ENCODE assay signal across 7 cellular contexts in the genomic region with DNA sequence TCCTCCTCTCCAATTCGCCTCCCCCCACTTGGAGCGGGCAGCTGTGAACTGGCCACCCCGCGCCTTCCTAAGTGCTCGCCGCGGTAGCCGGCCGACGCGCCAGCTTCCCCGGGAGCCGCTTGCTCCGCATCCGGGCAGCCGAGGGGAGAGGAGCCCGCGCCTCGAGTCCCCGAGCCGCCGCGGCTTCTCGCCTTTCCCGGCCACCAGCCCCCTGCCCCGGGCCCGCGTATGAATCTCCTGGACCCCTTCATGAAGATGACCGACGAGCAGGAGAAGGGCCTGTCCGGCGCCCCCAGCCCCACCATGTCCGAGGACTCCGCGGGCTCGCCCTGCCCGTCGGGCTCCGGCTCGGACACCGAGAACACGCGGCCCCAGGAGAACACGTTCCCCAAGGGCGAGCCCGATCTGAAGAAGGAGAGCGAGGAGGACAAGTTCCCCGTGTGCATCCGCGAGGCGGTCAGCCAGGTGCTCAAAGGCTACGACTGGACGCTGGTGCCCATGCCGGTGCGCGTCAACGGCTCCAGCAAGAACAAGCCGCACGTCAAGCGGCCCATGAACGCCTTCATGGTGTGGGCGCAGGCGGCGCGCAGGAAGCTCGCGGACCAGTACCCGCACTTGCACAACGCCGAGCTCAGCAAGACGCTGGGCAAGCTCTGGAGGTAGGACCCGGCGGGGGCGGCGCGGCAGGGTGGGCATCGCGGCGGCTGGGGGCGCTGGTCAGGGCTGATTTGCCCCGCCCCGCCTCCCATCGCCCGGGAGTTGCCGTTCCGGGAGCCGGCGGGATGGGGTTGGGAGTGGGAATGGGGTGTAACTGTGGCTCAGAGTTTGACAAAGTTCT. TPM values are rescaled to one million over a fixed set of nuclear protein-coding genes. Genes with fewer than 3 reads are reported as not detected.
A peak's percentile ranks its signal among the peaks of the same experiment; 100 is the strongest.
DNase-seq lines count a peak whose midpoint lies in the region; ATAC-seq and TF ChIP-seq lines count a peak whose summit lies in the region.

No MANE protein-coding gene starts in this region.

- peak overlapping the region; percentile 98 for H3K4me3 Mint-ChIP-seq in neural crest cell

- DNase-seq in HFF-Myc (ENCODE audit: extremely low read depth, low read depth) (no peak), PC-3 (peak; percentile 48), esophagus squamous epithelium (lab: John Stamatoyannopoulos, UW) (no peak), neural crest cell (ENCODE audit: low read depth, low spot score) (peak; percentile 51)
- DNase-seq in stimulated activated CD4-positive, alpha-beta T cell treated with anti-CD3 and anti-CD28 coated beads, Interleukin-2, amount 100 ng/mL, for 48 hours: no peak
- no peak for DNase-seq in activated CD4-positive, CD25-positive, alpha-beta regulatory T cell treated with anti-CD3 and anti-CD28 coated beads, Interleukin-2, amount 50 U/mL, for 72 hours

- no peak overlapping the region for H2AFZ ChIP-seq in PC-3 (ENCODE audit: low read length)

- intact Hi-C loops in PC-3 (cut with micrococcal nuclease) (loop anchor here (2.0 to 10.0 kb wide), 5 partner anchors 29 to 883 kb away; no protein-coding TSS in a partner anchor), esophagus squamous epithelium (cut with DNase I) (loop anchor here (10.0 kb wide), 1 partner anchor 413 kb away; no protein-coding TSS in a partner anchor)

- peak; percentile 3 for ATAC-seq in PC-3

- peak overlapping the region; percentile 93 for H3K9ac ChIP-seq in PC-3 (ENCODE audit: low read length)

- peak overlapping the region; percentile 76 for H3K4me2 ChIP-seq in PC-3 (ENCODE audit: low read length)

- peaks cover 33% of the 10 kb centered on the region for H3K36me3 ChIP-seq in PC-3 (ENCODE audit: low read depth, low read length)
- peaks cover 0 to 29% (median 4%) of the 10 kb centered on the region in 3 donors for H3K36me3 ChIP-seq in esophagus squamous epithelium

- peaks cover 52% of the 10 kb centered on the region for H3K27me3 Mint-ChIP-seq in neural crest cell (ENCODE audit: low read depth)

- H4K20me1 ChIP-seq in PC-3 (ENCODE audit: low read length): peaks cover 44% of the 10 kb centered on the region

- no peak for TF ChIP-seq POLR2A in esophagus squamous epithelium (IDR thresholded peaks at IDR 0.05)

- 3% methylated on average over 8 of the region's 88 CpGs; no CpG with 5 or more reads in 1 of the 2 donors for WGBS in esophagus squamous epithelium, 2 donors

- peaks cover 44% of the 10 kb centered on the region for H3K4me1 ChIP-seq in PC-3 (ENCODE audit: insufficient read depth, low read length)
- peaks cover 19 to 75% (median 19%) of the 10 kb centered on the region in 3 donors for H3K4me1 ChIP-seq in esophagus squamous epithelium

- no TSS peak for BruUV-seq in PC-3 (replicated peaks; lab: Mats Ljungman, UMichigan)

- H3K9me3 ChIP-seq in PC-3 (ENCODE audit: low read length) (no peaks in the 10 kb centered on the region), esophagus squamous epithelium (no peaks in the 10 kb centered on the region)

- no peaks in the 10 kb centered on the region for H3K27me3 ChIP-seq in PC-3 (ENCODE audit: low read length)
- H3K27me3 ChIP-seq in esophagus squamous epithelium: peaks cover 9 to 89% (median 17%) of the 10 kb centered on the region in 4 donors

- no peaks in the 10 kb centered on the region for H3K9me3 Mint-ChIP-seq in neural crest cell

- H3K27ac ChIP-seq in PC-3 (ENCODE audit: low read length): peak overlapping the region; percentile 64
- peak overlapping the region; percentile 59 to 90 (median 85) for H3K27ac ChIP-seq in esophagus squamous epithelium

- H3K4me3 ChIP-seq in GM12875 (ENCODE audit: low read depth, low read length) (peak overlapping the region; percentile 83), HFF-Myc (replicated peaks; ENCODE audit: low read depth, low read length) (peak overlapping the region; percentile 51), PC-3 (ENCODE audit: low read length) (peak overlapping the region; percentile 85), esophagus squamous epithelium (peak overlapping the region; percentile 60 to 70 (median 66))

- peaks cover 60% of the 10 kb centered on the region for H3K4me1 Mint-ChIP-seq in neural crest cell

- CTCF ChIA-PET in PC-3 (lab: Charles Lee): interaction anchor here (0.5 to 2.2 kb wide), 5 partner anchors 218 to 660 kb away, joined by 3 to 14 read pairs (median 4); no protein-coding TSS in a partner anchor

- no peak overlapping the region for H3K27ac Mint-ChIP-seq in neural crest cell (ENCODE audit: unreplicated experiment)

- peaks cover 19% of the 10 kb centered on the region for H3F3A ChIP-seq in PC-3 (ENCODE audit: low read length, unreplicated experiment)

- POLR2A ChIA-PET in PC-3 (lab: Charles Lee; ENCODE audit: unreplicated experiment): interaction anchor here (0.5 to 1.9 kb wide), 20 partner anchors 30 to 419 kb away, joined by 3 to 21 read pairs (median 4); no protein-coding TSS in a partner anchor

- H3K36me3 Mint-ChIP-seq in neural crest cell (ENCODE audit: low read depth): peaks cover 15% of the 10 kb centered on the region

- peaks cover 51% of the 10 kb centered on the region for H3K79me2 ChIP-seq in PC-3 (ENCODE audit: low read length)

- TF ChIP-seq CTCF in GM12875 (IDR thresholded peaks at IDR 0.05; ENCODE audit: borderline replicate concordance, insufficient read depth, low read depth, low read length): no peak
- no peak for TF ChIP-seq CTCF in HFF-Myc (IDR thresholded peaks at IDR 0.05; ENCODE audit: low read depth, low read length, missing control alignments)
- peak; percentile 20; the same call in 1 of the 2 replicates for TF ChIP-seq CTCF in PC-3 (conservative IDR thresholded peaks at IDR 0.05; ENCODE audit: low read depth, low read length)
- peak in 1 of 6 experiments; percentile 2 for TF ChIP-seq CTCF in esophagus squamous epithelium (IDR thresholded peaks at IDR 0.05)
- TF ChIP-seq CTCF in neural crest cell (conservative IDR thresholded peaks at IDR 0.05): peak; percentile 23

- H3K9me2 ChIP-seq in PC-3 (replicated peaks; ENCODE audit: low read length): no peaks in the 10 kb centered on the region

RNA-seq across cellular contexts. Expression of a gene that starts 0.6 kb away (rescaled TPM):
- total RNA-seq in PC-3 (2014; rRNA removed): 119 and 151 TPM in 2 replicates
- 10 to 100 TPM in 3 of 4 donors, 1 to 10 TPM in 1; 7.4 to 11.5 (median 11.1) TPM for total RNA-seq in esophagus squamous epithelium
- 36.8 and 36.9 TPM in 2 replicates for total RNA-seq in neural crest cell

Comparison
In these comparisons a context has a peak if more than half of its experiments do, and no peak if none do; other contexts are left out.
1. CTCF ChIP-seq: peak in PC-3 (single experiment) and neural crest cell (single experiment); none in GM12875 (single experiment) and HFF-Myc (single experiment).
2. DNase-seq: peak in PC-3 (single experiment) and neural crest cell (single experiment); none in HFF-Myc (single experiment), esophagus squamous epithelium (single experiment), stimulated activated CD4-positive, alpha-beta T cell treated with anti-CD3 and anti-CD28 coated beads, Interleukin-2, amount 100 ng/mL, for 48 hours (0 of 2) and activated CD4-positive, CD25-positive, alpha-beta regulatory T cell treated with anti-CD3 and anti-CD28 coated beads, Interleukin-2, amount 50 U/mL, for 72 hours (single experiment).
3. Peak in every context shown above with its lines, with median percentiles within 50 percentile points of each other: H3K4me3 ChIP-seq.